Comparison of ENCODE assay signal across 1 cellular context in genomic region chr10:84139126-84140035, GRCh38.
TF ChIP-seq lines count a peak whose summit lies in the region.

TSS of gene GHITM (plus strand) at chr10:84139509. CDS start at chr10:84141501, 1,992 bp downstream.

TF ChIP-seq in K562, 482 proteins besides CTCF, POLR2A, EP300 and RAD21 (continued from another document and continues in another):
- TF ChIP-seq PRDM10 (IDR thresholded peaks at IDR 0.05; ENCODE audit: partially characterized antibody) (no peak), ELK3 (CRISPR knock-in tag; IDR thresholded peaks at IDR 0.05) (no peak), ZNF511 (CRISPR knock-in tag; IDR thresholded peaks at IDR 0.05) (peak; percentile 81), HIVEP1 (CRISPR knock-in tag; IDR thresholded peaks at IDR 0.05) (no peak; the same call in 1 of the 2 replicates), CXXC5 (CRISPR knock-in tag; IDR thresholded peaks at IDR 0.05) (peak; percentile 95), PTTG1 (tag; IDR thresholded peaks at IDR 0.05; ENCODE audit: low read depth) (no peak), MNT (conservative IDR thresholded peaks at IDR 0.05) (peak; percentile 78 to 93), MXD1 (CRISPR knock-in tag; IDR thresholded peaks at IDR 0.05; ENCODE audit: borderline replicate concordance, poor library complexity, severe bottlenecking) (no peak), ETV1 (tag; conservative IDR thresholded peaks at IDR 0.05; ENCODE audit: low read depth) (peak; percentile 88), POLR2G (IDR thresholded peaks at IDR 0.05; ENCODE audit: low read depth, low read length) (peak; percentile 99), MCM5 (IDR thresholded peaks at IDR 0.05; ENCODE audit: low read depth) (no peak), GABPB1 (CRISPR knock-in tag; IDR thresholded peaks at IDR 0.05) (peak; percentile 93), ZNF311 (CRISPR knock-in tag; IDR thresholded peaks at IDR 0.05) (no peak), FOXJ2 (tag; IDR thresholded peaks at IDR 0.05) (peak; percentile 84), RERE (CRISPR knock-in tag; IDR thresholded peaks at IDR 0.05; ENCODE audit: borderline replicate concordance) (no peak), NCOA2 (IDR thresholded peaks at IDR 0.05; ENCODE audit: partially characterized antibody in 2 of 2) (no peak), VEZF1 (CRISPR knock-in tag; IDR thresholded peaks at IDR 0.05) (peak; percentile 97), E2F5 (CRISPR knock-in tag; IDR thresholded peaks at IDR 0.05) (no peak), FOSL1 (tag; conservative IDR thresholded peaks at IDR 0.05) (peak; percentile 87), STAT5B (CRISPR knock-in tag; IDR thresholded peaks at IDR 0.05) (no peak), EGR1 (conservative IDR thresholded peaks at IDR 0.05) (peak; percentile 12; the same call in 1 of the 2 replicates), ELF1 (tag; IDR thresholded peaks at IDR 0.05) (peak; percentile 98), NBN (IDR thresholded peaks at IDR 0.05; ENCODE audit: low read depth) (peak; percentile 56), FOXP1 (CRISPR knock-in tag; IDR thresholded peaks at IDR 0.05) (peak; percentile 93), KDM5B (IDR thresholded peaks at IDR 0.05; ENCODE audit: insufficient replicate concordance, low read depth, low read length) (peak; percentile 68), SAP30 (IDR thresholded peaks at IDR 0.05; ENCODE audit: borderline replicate concordance, insufficient read depth, low read depth, low read length, poor library complexity, severe bottlenecking) (peak; percentile 87), SIRT6 (IDR thresholded peaks at IDR 0.05; ENCODE audit: low read depth, low read length) (no peak), PRMT5 (CRISPR knock-in tag; IDR thresholded peaks at IDR 0.05) (peak; percentile 84), MYNN (IDR thresholded peaks at IDR 0.05) (no peak), MYNN (CRISPR knock-in tag; IDR thresholded peaks at IDR 0.05) (no peak), ZNF408 (CRISPR knock-in tag; IDR thresholded peaks at IDR 0.05; ENCODE audit: low read depth) (no peak), AFF1 (IDR thresholded peaks at IDR 0.05; ENCODE audit: low read depth in 1 of 2, partially characterized antibody in 2 of 2) (no peak), NR2C1 (IDR thresholded peaks at IDR 0.05) (peak; percentile 90), NR2C1 (tag; IDR thresholded peaks at IDR 0.05) (peak; percentile 93), PTBP1 (IDR thresholded peaks at IDR 0.05; ENCODE audit: low read depth, low read length) (no peak), TGIF2 (CRISPR knock-in tag; IDR thresholded peaks at IDR 0.05) (no peak), IFI16 (CRISPR knock-in tag; IDR thresholded peaks at IDR 0.05) (no peak), HBP1 (CRISPR knock-in tag; IDR thresholded peaks at IDR 0.05) (peak; percentile 64; the same call in 1 of the 2 replicates), MAFF (IDR thresholded peaks at IDR 0.05; ENCODE audit: low read length) (peak; percentile 58), RAD51 (IDR thresholded peaks at IDR 0.05; ENCODE audit: borderline replicate concordance, low read depth) (no peak)
